In genomic region chr9:72363908-72364678, GRCh38 we compare ENCODE assay signal across 8 cellular contexts. TPM values are rescaled to one million over a fixed set of nuclear protein-coding genes. Genes with fewer than 3 reads are reported as not detected.
DNase-seq lines count a peak whose midpoint lies in the region; ATAC-seq and TF ChIP-seq lines count a peak whose summit lies in the region.

No MANE protein-coding gene starts in this region.

- peak overlapping the region; percentile 93 for H3K27ac Mint-ChIP-seq in T-helper 2 cell treated with Interferon-gamma antibody and Interleukin-4, amounts not matched to agents 5 μg/mL and 100 μg/mL, for 36 hours

- peak; percentile 38 for ATAC-seq in GM21381 (IDR thresholded peaks at IDR 0.05; ENCODE audit: unreplicated experiment)

- H3K4me1 ChIP-seq in HUES6 (ENCODE audit: control insufficient read depth, insufficient read depth, low read length) (peaks cover 4% of the 10 kb centered on the region; the same call in 1 of the 2 replicates), iPS DF 6.9 (ENCODE audit: control insufficient read depth, insufficient read depth, low read length) (no peaks in the 10 kb centered on the region), sigmoid colon (peaks cover 0 to 36% (median 34%) of the 10 kb centered on the region in 4 donors)

- no peak for TF ChIP-seq EP300 in sigmoid colon (IDR thresholded peaks at IDR 0.05)

- peaks cover 47% of the 10 kb centered on the region for H3K36me3 ChIP-seq in HUES6 (ENCODE audit: control insufficient read depth, insufficient read depth, low read length)
- peaks cover 9% of the 10 kb centered on the region; the same call in 1 of the 2 replicates for H3K36me3 ChIP-seq in iPS DF 6.9 (ENCODE audit: control insufficient read depth, insufficient read depth, low read length)
- H3K36me3 ChIP-seq in sigmoid colon, result peaks cover 0 to 17% (median 8%) of the 10 kb centered on the region in 4 donors

- H3K4me1 Mint-ChIP-seq in T-helper 2 cell treated with Interferon-gamma antibody and Interleukin-4, amounts not matched to agents 5 μg/mL and 100 μg/mL, for 36 hours (ENCODE audit: low read depth), result peaks cover 36% of the 10 kb centered on the region

- peak overlapping the region; percentile 99 for H3K9ac ChIP-seq in HUES6 (ENCODE audit: low read length)

- TF ChIP-seq CTCF in sigmoid colon (IDR thresholded peaks at IDR 0.05), result no peak

- TF ChIP-seq POLR2A in sigmoid colon (IDR thresholded peaks at IDR 0.05), result no peak

- H3K4me3 ChIP-seq in HUES6 (ENCODE audit: low read depth, low read length), result peak overlapping the region; percentile 95
- peak overlapping the region; percentile 100 for H3K4me3 ChIP-seq in iPS DF 6.9 (ENCODE audit: low read length)
- peak overlapping the region; percentile 73 to 96 (median 88) for H3K4me3 ChIP-seq in sigmoid colon

- peak overlapping the region; percentile 97 for H3K4me3 Mint-ChIP-seq in T-helper 2 cell treated with Interferon-gamma antibody and Interleukin-4, amounts not matched to agents 5 μg/mL and 100 μg/mL, for 36 hours

- H3K27me3 Mint-ChIP-seq in T-helper 2 cell treated with Interferon-gamma antibody and Interleukin-4, amounts not matched to agents 5 μg/mL and 100 μg/mL, for 36 hours (ENCODE audit: low read depth), result no peaks in the 10 kb centered on the region

- no CpG with 5 or more reads among the region's 73 CpGs for WGBS in iPS DF 6.9 (ENCODE audit: insufficient coverage, insufficient read length)
- 0 to 1% methylated on average over 73 of the region's 73 CpGs for WGBS in sigmoid colon, 2 donors

- H3K27ac ChIP-seq in HUES6 (ENCODE audit: low read depth, low read length) (peak overlapping the region; percentile 96), iPS DF 6.9 (ENCODE audit: low read length) (no peak overlapping the region), sigmoid colon (peak overlapping the region; percentile 99 to 100 (median 100))

- DNase-seq in EH (ENCODE audit: low read depth), result peak; percentile 66
- DNase-seq in T-helper 2 cell treated with Interferon-gamma antibody and Interleukin-4, amounts not matched to agents 5 μg/mL and 100 μg/mL, for 36 hours (ENCODE audit: low spot score), result peak; percentile 71
- peak; percentile 76 for DNase-seq in astrocyte of the hippocampus (ENCODE audit: low read depth, low spot score)
- no peak for DNase-seq in iPS DF 6.9 (ENCODE audit: low read depth, low spot score)
- DNase-seq in sigmoid colon, result peak; percentile 85
- no peak for DNase-seq in SKM-1 treated with dmso at 0.1 percent for 144 hours (lab: John Stamatoyannopoulos, UW; ENCODE audit: unreplicated experiment)

- H3K27me3 ChIP-seq in HUES6 (ENCODE audit: control insufficient read depth, insufficient read depth, low read length), result no peaks in the 10 kb centered on the region
- H3K27me3 ChIP-seq in iPS DF 6.9 (ENCODE audit: control insufficient read depth, insufficient read depth, low read length), result no peaks in the 10 kb centered on the region
- no peaks in the 10 kb centered on the region for H3K27me3 ChIP-seq in sigmoid colon

- peaks cover 31% of the 10 kb centered on the region for H3K36me3 Mint-ChIP-seq in T-helper 2 cell treated with Interferon-gamma antibody and Interleukin-4, amounts not matched to agents 5 μg/mL and 100 μg/mL, for 36 hours (ENCODE audit: low read depth)

- no peaks in the 10 kb centered on the region for H3K9me3 Mint-ChIP-seq in T-helper 2 cell treated with Interferon-gamma antibody and Interleukin-4, amounts not matched to agents 5 μg/mL and 100 μg/mL, for 36 hours

- H3K9me3 ChIP-seq in HUES6 (ENCODE audit: control insufficient read depth, insufficient read depth, low read depth, low read length), result no peaks in the 10 kb centered on the region
- no peaks in the 10 kb centered on the region for H3K9me3 ChIP-seq in iPS DF 6.9 (ENCODE audit: control insufficient read depth, insufficient read depth, low read length)
- H3K9me3 ChIP-seq in sigmoid colon, result no peaks in the 10 kb centered on the region

- intact Hi-C loops in sigmoid colon (cut with DNase I), result loop anchor here (2.0 to 10.0 kb wide), 2 partner anchors 225 to 1879 kb away; no protein-coding TSS in a partner anchor

RNA-seq across cellular contexts. Expression of gene ZFAND5, which starts 0.9 kb away (rescaled TPM):
- 100 to 1,000 TPM; 126 to 307 (median 177) TPM for total RNA-seq in sigmoid colon
- 10 to 100 TPM; 49.5 to 78.3 (median 78.1) TPM for polyA plus RNA-seq in sigmoid colon

Comparison
In these comparisons a context has a peak if more than half of its experiments do, and no peak if none do; other contexts are left out.
1. DNase-seq: peak in EH (single experiment), T-helper 2 cell treated with Interferon-gamma antibody and Interleukin-4, amounts not matched to agents 5 μg/mL and 100 μg/mL, for 36 hours (single experiment), astrocyte of the hippocampus (single experiment) and sigmoid colon (single experiment); none in iPS DF 6.9 (single experiment) and SKM-1 treated with dmso at 0.1 percent for 144 hours (single experiment).
2. Peak in every context shown above with its lines, with median percentiles within 50 percentile points of each other: H3K4me3 ChIP-seq.